Comparison of ENCODE assay signal across 24 cellular contexts in genomic region chr6:21064716-21065340, GRCh38.
DNase-seq lines count a peak whose midpoint lies in the region; ATAC-seq and TF ChIP-seq lines count a peak whose summit lies in the region.
"Had no signal": no experiment of that assay in that cellular context is flagged by ENCODE, and none has a peak within 500 bp of the region (broad histone marks: within the 10 kb centered on the region; RNA-seq: fewer than 3 reads in every experiment).

No MANE protein-coding gene starts in this region.

- H3K27me3 ChIP-seq in BJ (ENCODE audit: control insufficient read depth, insufficient read depth, low read length) = no peaks in the 10 kb centered on the region
- H3K27me3 ChIP-seq: BLaER1 treated with 17β-estradiol and CSF1 and Interleukin-3, amounts not matched to agents 10 nM and 100 nM; dorsolateral prefrontal cortex; gastroesophageal sphincter had no signal

- H3K36me3 Mint-ChIP-seq in chondrocyte (ENCODE audit: low read depth) = peaks cover 4% of the 10 kb centered on the region

- peaks cover 11% of the 10 kb centered on the region for H3K9me3 Mint-ChIP-seq in chondrocyte (ENCODE audit: low read depth)

- in situ Hi-C loops in SK-MEL-5 (cut with HindIII; ENCODE audit: low pct_unique_long_range_greater_than_20kb, low sequenced_read_pairs) = no loop called here

- H3K36me3 ChIP-seq in BJ (ENCODE audit: control insufficient read depth, insufficient read depth, low read length) = no peaks in the 10 kb centered on the region

- peaks cover 19% of the 10 kb centered on the region for H3K4me1 Mint-ChIP-seq in chondrocyte (ENCODE audit: low read depth)
- H3K4me1 Mint-ChIP-seq: memory B cell, T-cell had no signal

- peak overlapping the region; percentile 27 for H3K27ac Mint-ChIP-seq in chondrocyte (ENCODE audit: unreplicated experiment)
- H3K27ac Mint-ChIP-seq: activated CD4-positive, alpha-beta T cell treated with anti-CD3 and anti-CD28 coated beads, Interleukin-2, amount 10 ng/mL, durations not matched to agents 24 days and 14 days; activated naive CD8-positive, alpha-beta T cell treated with anti-CD3 and anti-CD28 coated beads, Interleukin-2, amount 10 ng/mL, durations not matched to agents 7 days and 5 days; activated T-helper 1 cell treated with anti-CD3 and anti-CD28 coated beads, Interleukin-12 subunit alpha, Interleukin-12 subunit beta, Interleukin-2, Interleukin-4 antibody, amounts not matched to agents 30 ng/mL and 10 ng/mL and 1 ng/mL, durations not matched to agents 14 hours and 24 hours and 36 hours; memory B cell; naive thymus-derived CD4-positive, alpha-beta T cell; T-cell had no signal

- TF ChIP-seq CTCF in BJ (IDR thresholded peaks at IDR 0.05; ENCODE audit: insufficient read depth, low read depth, low read length) (no peak), chondrocyte (IDR thresholded peaks at IDR 0.05) (no peak)

- DNase-seq in BJ (ENCODE audit: low read depth) (peak; percentile 51), SK-MEL-5 (ENCODE audit: low read depth, low spot score) (peak; percentile 12), chondrocyte (ENCODE audit: low spot score) (no peak), lung microvascular endothelial cell (ENCODE audit: low read depth in 2 of 2) (peak; percentile 35 to 42), NCI-H748 (lab: John Stamatoyannopoulos, UW; ENCODE audit: unreplicated experiment) (no peak), left colon (no peak)
- DNase-seq in activated effector memory CD4-positive, alpha-beta T cell treated with Interleukin-2 at 50 U/mL for 16 hours = no peak
- DNase-seq: activated CD4-positive, alpha-beta T cell treated with anti-CD3 and anti-CD28 coated beads, Interleukin-2, amount 10 ng/mL, durations not matched to agents 24 days and 14 days; activated naive CD8-positive, alpha-beta T cell treated with anti-CD3 and anti-CD28 coated beads, Interleukin-2, amount 10 ng/mL, durations not matched to agents 7 days and 5 days; Caco-2; dorsolateral prefrontal cortex; hypothalamus; naive thymus-derived CD4-positive, alpha-beta T cell; NCI-H1417; NCI-H2081 treated with DMSO at 0.1 percent for 48 hours; occipital lobe; T-cell had no signal

- POLR2A ChIA-PET in BJ (lab: Charles Lee) = no interaction called here

- no peaks in the 10 kb centered on the region for H3K27me3 Mint-ChIP-seq in chondrocyte (ENCODE audit: low read depth)
- H3K27me3 Mint-ChIP-seq: activated CD4-positive, alpha-beta T cell treated with anti-CD3 and anti-CD28 coated beads, Interleukin-2, amount 10 ng/mL, durations not matched to agents 24 days and 14 days; activated naive CD8-positive, alpha-beta T cell treated with anti-CD3 and anti-CD28 coated beads, Interleukin-2, amount 10 ng/mL, durations not matched to agents 7 days and 5 days; memory B cell; naive thymus-derived CD4-positive, alpha-beta T cell; T-cell had no signal

- H3K4me3 Mint-ChIP-seq in chondrocyte (ENCODE audit: unreplicated experiment) = no peak overlapping the region
- H3K4me3 Mint-ChIP-seq: activated CD4-positive, alpha-beta T cell treated with anti-CD3 and anti-CD28 coated beads, Interleukin-2, amount 10 ng/mL, durations not matched to agents 24 days and 14 days; activated naive CD8-positive, alpha-beta T cell treated with anti-CD3 and anti-CD28 coated beads, Interleukin-2, amount 10 ng/mL, durations not matched to agents 7 days and 5 days; activated T-helper 1 cell treated with anti-CD3 and anti-CD28 coated beads, Interleukin-12 subunit alpha, Interleukin-12 subunit beta, Interleukin-2, Interleukin-4 antibody, amounts not matched to agents 30 ng/mL and 10 ng/mL and 1 ng/mL, durations not matched to agents 14 hours and 24 hours and 36 hours; memory B cell; naive thymus-derived CD4-positive, alpha-beta T cell; T-cell had no signal

- intact Hi-C loops in left colon (cut with DNase I, micrococcal nuclease) = no loop called here

- no peak overlapping the region for H3K4me3 ChIP-seq in BJ (ENCODE audit: low read depth, low read length)
- H3K4me3 ChIP-seq: BLaER1 treated with 17β-estradiol and CSF1 and Interleukin-3, amounts not matched to agents 10 nM and 100 nM; dorsolateral prefrontal cortex; gastroesophageal sphincter had no signal

- CTCF ChIA-PET in BJ (lab: Yijun Ruan, JAX) = no interaction called here

- no peak for ATAC-seq in GM19023 (IDR thresholded peaks at IDR 0.05; ENCODE audit: unreplicated experiment)
- no peak for ATAC-seq in left colon
- ATAC-seq: gastroesophageal sphincter; HepG2; naive thymus-derived CD4-positive, alpha-beta T cell; Right ventricle myocardium inferior; T-cell had no signal

Comparison
In these comparisons a context has a peak if more than half of its experiments do, and no peak if none do; other contexts are left out.
1. DNase-seq: peak in BJ (single experiment), SK-MEL-5 (single experiment) and lung microvascular endothelial cell (2 of 2); none in chondrocyte (single experiment), activated effector memory CD4-positive, alpha-beta T cell treated with Interleukin-2 at 50 U/mL for 16 hours (single experiment), NCI-H748 (single experiment) and left colon (0 of 2).